ENCODE assay signal across 1 cellular context in the genomic region with DNA sequence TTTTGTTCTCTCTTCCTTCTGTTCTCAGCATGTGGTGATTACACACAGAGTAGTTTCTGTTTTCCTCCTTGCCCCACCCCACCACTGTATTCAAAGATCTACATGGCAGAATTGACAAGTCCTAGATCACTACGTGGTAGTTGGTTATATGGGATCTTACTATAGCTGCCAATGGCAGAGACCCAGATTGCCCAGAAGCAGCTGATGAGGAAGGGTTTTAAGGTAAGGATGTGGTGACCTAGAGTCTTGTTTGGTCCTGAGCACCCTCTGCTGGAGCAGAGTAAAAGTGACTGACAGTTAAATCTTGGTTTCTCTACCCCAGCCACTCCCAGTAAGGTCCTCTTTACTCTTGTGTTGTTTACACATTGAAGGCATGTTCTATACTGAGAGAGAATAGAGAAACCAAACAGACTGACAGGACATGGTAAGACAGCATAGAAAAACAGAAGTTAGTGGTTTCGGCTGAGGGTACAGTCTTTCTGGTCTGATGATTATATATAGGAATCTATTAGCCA.
A peak's percentile ranks its signal among the peaks of the same experiment; 100 is the strongest.
TF ChIP-seq lines count a peak whose summit lies in the region.

No MANE protein-coding gene starts in this region.

TF ChIP-seq in HepG2, 621 proteins besides CTCF, POLR2A, EP300 and RAD21:
- TF ChIP-seq XBP1 (CRISPR knock-in tag; IDR thresholded peaks at IDR 0.05) (no peak), STAG1 (CRISPR knock-in tag; IDR thresholded peaks at IDR 0.05) (peak; percentile 72), ZSCAN25 (CRISPR knock-in tag; IDR thresholded peaks at IDR 0.05) (no peak), MAFK (conservative IDR thresholded peaks at IDR 0.05 in 1 of 2, IDR thresholded peaks at IDR 0.05 in 1 of 2; ENCODE audit: low read length in 2 of 2) (no peak), SMC3 (IDR thresholded peaks at IDR 0.05; ENCODE audit: low read length) (peak; percentile 56), FOXJ3 (CRISPR knock-in tag; IDR thresholded peaks at IDR 0.05; ENCODE audit: borderline replicate concordance) (no peak), TFAP4 (IDR thresholded peaks at IDR 0.05; ENCODE audit: borderline replicate concordance, low read depth) (peak; percentile 17; the same call in 1 of the 2 replicates), HDAC2 (CRISPR knock-in tag; IDR thresholded peaks at IDR 0.05) (no peak), ARID2 (CRISPR knock-in tag; IDR thresholded peaks at IDR 0.05; ENCODE audit: borderline replicate concordance) (no peak), ZNF224 (CRISPR knock-in tag; IDR thresholded peaks at IDR 0.05) (no peak), ZNF367 (CRISPR knock-in tag; IDR thresholded peaks at IDR 0.05; ENCODE audit: borderline replicate concordance) (no peak), PBX2 (CRISPR knock-in tag; IDR thresholded peaks at IDR 0.05) (peak; percentile 42; the same call in 1 of the 2 replicates)
- TF ChIP-seq, protein P1, sequence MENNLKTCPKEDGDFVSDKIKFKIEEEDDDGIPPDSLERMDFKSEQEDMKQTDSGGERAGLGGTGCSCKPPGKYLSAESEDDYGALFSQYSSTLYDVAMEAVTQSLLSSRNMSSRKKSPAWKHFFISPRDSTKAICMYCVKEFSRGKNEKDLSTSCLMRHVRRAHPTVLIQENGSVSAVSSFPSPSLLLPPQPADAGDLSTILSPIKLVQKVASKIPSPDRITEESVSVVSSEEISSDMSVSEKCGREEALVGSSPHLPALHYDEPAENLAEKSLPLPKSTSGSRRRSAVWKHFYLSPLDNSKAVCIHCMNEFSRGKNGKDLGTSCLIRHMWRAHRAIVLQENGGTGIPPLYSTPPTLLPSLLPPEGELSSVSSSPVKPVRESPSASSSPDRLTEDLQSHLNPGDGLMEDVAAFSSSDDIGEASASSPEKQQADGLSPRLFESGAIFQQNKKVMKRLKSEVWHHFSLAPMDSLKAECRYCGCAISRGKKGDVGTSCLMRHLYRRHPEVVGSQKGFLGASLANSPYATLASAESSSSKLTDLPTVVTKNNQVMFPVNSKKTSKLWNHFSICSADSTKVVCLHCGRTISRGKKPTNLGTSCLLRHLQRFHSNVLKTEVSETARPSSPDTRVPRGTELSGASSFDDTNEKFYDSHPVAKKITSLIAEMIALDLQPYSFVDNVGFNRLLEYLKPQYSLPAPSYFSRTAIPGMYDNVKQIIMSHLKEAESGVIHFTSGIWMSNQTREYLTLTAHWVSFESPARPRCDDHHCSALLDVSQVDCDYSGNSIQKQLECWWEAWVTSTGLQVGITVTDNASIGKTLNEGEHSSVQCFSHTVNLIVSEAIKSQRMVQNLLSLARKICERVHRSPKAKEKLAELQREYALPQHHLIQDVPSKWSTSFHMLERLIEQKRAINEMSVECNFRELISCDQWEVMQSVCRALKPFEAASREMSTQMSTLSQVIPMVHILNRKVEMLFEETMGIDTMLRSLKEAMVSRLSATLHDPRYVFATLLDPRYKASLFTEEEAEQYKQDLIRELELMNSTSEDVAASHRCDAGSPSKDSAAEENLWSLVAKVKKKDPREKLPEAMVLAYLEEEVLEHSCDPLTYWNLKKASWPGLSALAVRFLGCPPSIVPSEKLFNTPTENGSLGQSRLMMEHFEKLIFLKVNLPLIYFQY (CRISPR knock-in tag; IDR thresholded peaks at IDR 0.05; ENCODE audit: borderline replicate concordance): no peak
- TF ChIP-seq, protein P2, sequence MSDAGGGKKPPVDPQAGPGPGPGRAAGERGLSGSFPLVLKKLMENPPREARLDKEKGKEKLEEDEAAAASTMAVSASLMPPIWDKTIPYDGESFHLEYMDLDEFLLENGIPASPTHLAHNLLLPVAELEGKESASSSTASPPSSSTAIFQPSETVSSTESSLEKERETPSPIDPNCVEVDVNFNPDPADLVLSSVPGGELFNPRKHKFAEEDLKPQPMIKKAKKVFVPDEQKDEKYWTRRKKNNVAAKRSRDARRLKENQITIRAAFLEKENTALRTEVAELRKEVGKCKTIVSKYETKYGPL (CRISPR knock-in tag; IDR thresholded peaks at IDR 0.05): no peak
- TF ChIP-seq, protein P3, sequence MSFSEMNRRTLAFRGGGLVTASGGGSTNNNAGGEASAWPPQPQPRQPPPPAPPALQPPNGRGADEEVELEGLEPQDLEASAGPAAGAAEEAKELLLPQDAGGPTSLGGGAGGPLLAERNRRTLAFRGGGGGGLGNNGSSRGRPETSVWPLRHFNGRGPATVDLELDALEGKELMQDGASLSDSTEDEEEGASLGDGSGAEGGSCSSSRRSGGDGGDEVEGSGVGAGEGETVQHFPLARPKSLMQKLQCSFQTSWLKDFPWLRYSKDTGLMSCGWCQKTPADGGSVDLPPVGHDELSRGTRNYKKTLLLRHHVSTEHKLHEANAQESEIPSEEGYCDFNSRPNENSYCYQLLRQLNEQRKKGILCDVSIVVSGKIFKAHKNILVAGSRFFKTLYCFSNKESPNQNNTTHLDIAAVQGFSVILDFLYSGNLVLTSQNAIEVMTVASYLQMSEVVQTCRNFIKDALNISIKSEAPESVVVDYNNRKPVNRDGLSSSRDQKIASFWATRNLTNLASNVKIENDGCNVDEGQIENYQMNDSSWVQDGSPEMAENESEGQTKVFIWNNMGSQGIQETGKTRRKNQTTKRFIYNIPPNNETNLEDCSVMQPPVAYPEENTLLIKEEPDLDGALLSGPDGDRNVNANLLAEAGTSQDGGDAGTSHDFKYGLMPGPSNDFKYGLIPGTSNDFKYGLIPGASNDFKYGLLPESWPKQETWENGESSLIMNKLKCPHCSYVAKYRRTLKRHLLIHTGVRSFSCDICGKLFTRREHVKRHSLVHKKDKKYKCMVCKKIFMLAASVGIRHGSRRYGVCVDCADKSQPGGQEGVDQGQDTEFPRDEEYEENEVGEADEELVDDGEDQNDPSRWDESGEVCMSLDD (CRISPR knock-in tag; IDR thresholded peaks at IDR 0.05; ENCODE audit: borderline replicate concordance): no peak
- TF ChIP-seq, protein P4, sequence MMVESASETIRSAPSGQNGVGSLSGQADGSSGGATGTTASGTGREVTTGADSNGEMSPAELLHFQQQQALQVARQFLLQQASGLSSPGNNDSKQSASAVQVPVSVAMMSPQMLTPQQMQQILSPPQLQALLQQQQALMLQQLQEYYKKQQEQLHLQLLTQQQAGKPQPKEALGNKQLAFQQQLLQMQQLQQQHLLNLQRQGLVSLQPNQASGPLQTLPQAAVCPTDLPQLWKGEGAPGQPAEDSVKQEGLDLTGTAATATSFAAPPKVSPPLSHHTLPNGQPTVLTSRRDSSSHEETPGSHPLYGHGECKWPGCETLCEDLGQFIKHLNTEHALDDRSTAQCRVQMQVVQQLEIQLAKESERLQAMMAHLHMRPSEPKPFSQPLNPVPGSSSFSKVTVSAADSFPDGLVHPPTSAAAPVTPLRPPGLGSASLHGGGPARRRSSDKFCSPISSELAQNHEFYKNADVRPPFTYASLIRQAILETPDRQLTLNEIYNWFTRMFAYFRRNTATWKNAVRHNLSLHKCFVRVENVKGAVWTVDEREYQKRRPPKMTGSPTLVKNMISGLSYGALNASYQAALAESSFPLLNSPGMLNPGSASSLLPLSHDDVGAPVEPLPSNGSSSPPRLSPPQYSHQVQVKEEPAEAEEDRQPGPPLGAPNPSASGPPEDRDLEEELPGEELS (CRISPR knock-in tag; IDR thresholded peaks at IDR 0.05): no peak
